ENCODE assay signal across 33 cellular contexts in genomic region chr12:122665759-122666158, GRCh38. TPM values are rescaled to one million over a fixed set of nuclear protein-coding genes. Genes with fewer than 3 reads are reported as not detected.
"Had no signal": no experiment of that assay in that cellular context is flagged by ENCODE, and none has a peak within 500 bp of the region (broad histone marks: within the 10 kb centered on the region; RNA-seq: fewer than 3 reads in every experiment).

No MANE protein-coding gene starts in this region.

- DNase-seq: activated effector memory CD4-positive, alpha-beta T cell treated with anti-CD3 and anti-CD28 coated beads, Interleukin-2, amount 50 U/mL, for 16 hours; activated effector memory CD4-positive, alpha-beta T cell treated with Interleukin-2 at 50 U/mL for 16 hours; activated gamma-delta T cell; activated gamma-delta T cell treated with Interleukin-2 at 50 U/mL for 16 hours; activated naive CD4-positive, alpha-beta T cell; activated naive CD4-positive, alpha-beta T cell treated with anti-CD3 and anti-CD28 coated beads for 36 hours; activated naive CD4-positive, alpha-beta T cell treated with anti-CD3 and anti-CD28 coated beads, Interleukin-2, amount 10 ng/mL, durations not matched to agents 7 days and 5 days; activated naive CD4-positive, alpha-beta T cell treated with anti-CD3 and anti-CD28 coated beads, Interleukin-2, amount 50 U/mL, for 16 hours; activated naive CD4-positive, alpha-beta T cell treated with Interleukin-2 at 50 U/mL for 16 hours; activated naive CD8-positive, alpha-beta T cell treated with anti-CD3 and anti-CD28 coated beads for 36 hours; activated naive CD8-positive, alpha-beta T cell treated with anti-CD3 and anti-CD28 coated beads, Interleukin-2, amount 10 ng/mL, durations not matched to agents 7 days and 5 days; activated naive CD8-positive, alpha-beta T cell treated with anti-CD3 and anti-CD28 coated beads, Interleukin-2, amount 50 U/mL, for 24 hours; activated T-cell treated with anti-CD3 and anti-CD28 coated beads, Interleukin-2, amount 50 U/mL, for 4 hours; activated T-cell treated with anti-CD3 and anti-CD28 coated beads, Interleukin-2, amount 50 U/mL, for 48 hours; activated T-cell treated with anti-CD3 and anti-CD28 coated beads, Interleukin-2, amount 50 U/mL, for 72 hours; adrenal gland; amniotic stem cell; amygdala; anterior cingulate cortex; aorta; body of pancreas; brain microvascular endothelial cell; caudate nucleus; central memory CD4-positive, alpha-beta T cell; cerebellar nuclear complex had no signal

- H3K4me1 ChIP-seq: ascending aorta, body of pancreas, breast epithelium had no signal

- H3K27ac ChIP-seq: adrenal gland, ascending aorta, body of pancreas, brain microvascular endothelial cell, breast epithelium, cardiac muscle cell had no signal

- H3K27me3 ChIP-seq: adrenal gland, ascending aorta, body of pancreas, brain microvascular endothelial cell, breast epithelium, cardiac muscle cell had no signal

- FAIRE-seq: astrocyte, bronchial epithelial cell had no signal

- H3K4me3 ChIP-seq: adrenal gland, ascending aorta, body of pancreas, breast epithelium, cardiac muscle cell had no signal

- ATAC-seq: activated naive CD4-positive, alpha-beta T cell treated with anti-CD3 and anti-CD28 coated beads, Interleukin-2, amount 50 U/mL, for 72 hours; activated naive CD8-positive, alpha-beta T cell treated with anti-CD3 and anti-CD28 coated beads, Interleukin-2, amount 50 U/mL, for 24 hours; activated T-cell treated with anti-CD3 and anti-CD28 coated beads, Interleukin-2, amount 50 U/mL, for 4 hours; activated T-cell treated with anti-CD3 and anti-CD28 coated beads, Interleukin-2, amount 50 U/mL, for 72 hours; activated T-helper 17 cell treated with anti-CD3 and anti-CD28 coated beads, Interleukin-2, amount 50 U/mL, for 72 hours; body of pancreas had no signal

- H3K36me3 ChIP-seq: adrenal gland, ascending aorta, brain microvascular endothelial cell, breast epithelium, cardiac muscle cell had no signal

- H3K9me3 ChIP-seq: adrenal gland, ascending aorta, body of pancreas, breast epithelium had no signal

RNA-seq across cellular contexts. Expression of gene HCAR2, which starts 37.4 kb away (rescaled TPM):
- total RNA-seq: activated naive CD4-positive, alpha-beta T cell treated with anti-CD3 and anti-CD28 coated beads for 36 hours; activated naive CD8-positive, alpha-beta T cell treated with anti-CD3 and anti-CD28 coated beads for 36 hours; activated naive CD8-positive, alpha-beta T cell treated with anti-CD3 and anti-CD28 coated beads, Interleukin-2, amount 10 ng/mL, durations not matched to agents 7 days and 5 days; activated T-cell treated with anti-CD3 and anti-CD28 coated beads, Interleukin-2, amount 50 U/mL, for 4 hours; activated T-cell treated with anti-CD3 and anti-CD28 coated beads, Interleukin-2, amount 50 U/mL, for 72 hours; activated T-helper 17 cell treated with anti-CD3 and anti-CD28 coated beads, Interleukin-2, amount 50 U/mL, for 72 hours; astrocyte; body of pancreas; cardiac muscle cell; chondrocyte had no signal
- polyA plus RNA-seq: aorta, cardiac muscle cell had no signal

RNA-seq across cellular contexts. Expression of gene HCAR3, which starts 50.9 kb away (rescaled TPM):
- total RNA-seq: activated naive CD4-positive, alpha-beta T cell treated with anti-CD3 and anti-CD28 coated beads for 36 hours; activated naive CD8-positive, alpha-beta T cell treated with anti-CD3 and anti-CD28 coated beads for 36 hours; activated naive CD8-positive, alpha-beta T cell treated with anti-CD3 and anti-CD28 coated beads, Interleukin-2, amount 10 ng/mL, durations not matched to agents 7 days and 5 days; activated T-cell treated with anti-CD3 and anti-CD28 coated beads, Interleukin-2, amount 50 U/mL, for 4 hours; activated T-cell treated with anti-CD3 and anti-CD28 coated beads, Interleukin-2, amount 50 U/mL, for 72 hours; activated T-helper 17 cell treated with anti-CD3 and anti-CD28 coated beads, Interleukin-2, amount 50 U/mL, for 72 hours; ascending aorta; astrocyte; cardiac muscle cell; chondrocyte had no signal
- polyA plus RNA-seq: aorta, cardiac muscle cell had no signal
